In the genomic region with DNA sequence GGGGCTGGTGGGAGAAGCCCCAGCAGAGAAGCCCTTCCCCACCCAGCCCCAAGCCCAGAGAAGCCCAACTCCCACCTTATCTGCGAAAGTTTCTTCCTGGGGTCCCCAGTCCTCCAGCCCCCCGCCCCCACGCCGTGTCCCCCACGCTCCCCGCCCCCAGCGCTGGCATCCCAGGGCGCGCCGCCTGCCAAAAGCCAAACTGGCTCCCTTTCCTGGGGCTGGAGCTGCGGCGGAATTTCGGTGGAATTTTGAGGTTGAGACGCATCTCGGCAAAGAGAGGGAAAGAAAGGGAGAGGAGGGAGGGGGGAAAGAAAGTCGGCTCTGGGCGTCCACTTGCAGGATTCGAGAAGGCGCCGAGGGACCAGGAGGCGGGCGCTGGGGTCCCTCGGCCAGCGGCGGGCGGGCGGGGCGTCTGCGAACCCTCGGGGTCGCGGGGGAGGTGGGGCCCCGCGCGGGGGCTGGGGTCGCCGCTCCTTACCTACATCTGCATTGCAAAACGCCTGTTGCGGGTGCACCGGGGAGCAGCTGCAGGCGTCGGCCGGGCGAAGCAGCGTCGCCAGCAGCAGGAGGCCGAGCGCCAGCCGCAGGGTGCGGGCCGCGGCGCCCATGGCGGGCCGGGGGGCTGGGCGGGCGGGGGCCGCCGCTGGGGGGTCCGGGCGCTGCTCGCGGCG, we compare ENCODE assay signal across 8 cellular contexts. TPM values are rescaled to one million over a fixed set of nuclear protein-coding genes. Genes with fewer than 3 reads are reported as not detected.
DNase-seq lines count a peak whose midpoint lies in the region; ATAC-seq and TF ChIP-seq lines count a peak whose summit lies in the region.

No MANE protein-coding gene starts in this region.

- TF ChIP-seq POLR2A in sigmoid colon (IDR thresholded peaks at IDR 0.05): no peak

- H3K4me3 ChIP-seq in sigmoid colon: peak overlapping the region; percentile 60 to 93 (median 80)

- no peak overlapping the region for H3K27ac Mint-ChIP-seq in WTC11

- no peaks in the 10 kb centered on the region for H3K36me3 Mint-ChIP-seq in WTC11

- H3K27ac ChIP-seq in sigmoid colon: peak overlapping the region; percentile 97 to 100 (median 99)

- H3K4me1 Mint-ChIP-seq in WTC11: peaks cover 28% of the 10 kb centered on the region

- H3K36me3 ChIP-seq in sigmoid colon: no peaks in the 10 kb centered on the region

- no peak for TF ChIP-seq EP300 in sigmoid colon (IDR thresholded peaks at IDR 0.05)

- peaks cover 3% of the 10 kb centered on the region for H3K27me3 Mint-ChIP-seq in WTC11 (ENCODE audit: low read depth)

- CTCF ChIA-PET in WTC11 (lab: Charles Lee): interaction anchor here (0.6 to 1.5 kb wide), 4 partner anchors 18 to 72 kb away, joined by 3 to 8 read pairs (median 4); no protein-coding TSS in a partner anchor

- H3K9me3 Mint-ChIP-seq in WTC11: no peaks in the 10 kb centered on the region

- 1% methylated on average over 64 of the region's 64 CpGs for WGBS in sigmoid colon, 2 donors

- H3K4me1 ChIP-seq in sigmoid colon: peaks cover 0 to 56% (median 51%) of the 10 kb centered on the region in 4 donors

- POLR2A ChIA-PET in WTC11 (lab: Charles Lee): no interaction called here

- peak; percentile 45 for DNase-seq in NCI-H345 (lab: John Stamatoyannopoulos, UW)
- no peak for DNase-seq in NCI-H345 treated with DMSO at 0.1 percent for 48 hours (lab: John Stamatoyannopoulos, UW; ENCODE audit: unreplicated experiment)
- DNase-seq in WTC11 (ENCODE audit: low spot score): peak; percentile 58
- DNase-seq in left cardiac atrium: peak; percentile 48
- DNase-seq in sigmoid colon: no peak
- DNase-seq in activated CD8-positive, alpha-beta memory T cell treated with anti-CD3 and anti-CD28 coated beads, Interleukin-2, amount 50 U/mL, for 4 hours: no peak
- no peak for DNase-seq in activated effector memory CD4-positive, alpha-beta T cell treated with Interleukin-2 at 50 U/mL for 16 hours

- H3K27me3 ChIP-seq in sigmoid colon: no peaks in the 10 kb centered on the region

- peak overlapping the region; percentile 73 for H3K4me3 Mint-ChIP-seq in WTC11

- no peaks in the 10 kb centered on the region for H3K9me3 ChIP-seq in sigmoid colon

- ATAC-seq in WTC11: peak; percentile 6
- peak in 1 of 2 donors; percentile 6 for ATAC-seq in left cardiac atrium
- ATAC-seq in GM21576 (IDR thresholded peaks at IDR 0.05; ENCODE audit: unreplicated experiment): no peak

- intact Hi-C loops in left cardiac atrium (cut with DNase I) (loop anchor here in 1 of 2 donors (5.0 kb wide), 1 partner anchor 42 kb away; no protein-coding TSS in a partner anchor), sigmoid colon (cut with DNase I) (loop anchor here (5.0 kb wide), 1 partner anchor 57 kb away; no protein-coding TSS in a partner anchor)

- TF ChIP-seq CTCF in WTC11 (IDR thresholded peaks at IDR 0.05) (no peak), sigmoid colon (IDR thresholded peaks at IDR 0.05) (no peak)

TF ChIP-seq in WTC11, 78 proteins besides CTCF, POLR2A, EP300 and RAD21:
- TF ChIP-seq USF2 (CRISPR knock-in tag; IDR thresholded peaks at IDR 0.05) (no peak), GABPB1 (CRISPR knock-in tag; IDR thresholded peaks at IDR 0.05) (no peak), GRHL2 (CRISPR knock-in tag; IDR thresholded peaks at IDR 0.05; ENCODE audit: insufficient replicate concordance, severe bottlenecking) (no peak), NR3C1 (CRISPR knock-in tag; conservative IDR thresholded peaks at IDR 0.05; ENCODE audit: low read depth) (no peak), KAT7 (CRISPR knock-in tag; IDR thresholded peaks at IDR 0.05; ENCODE audit: borderline replicate concordance) (no peak), GTF2I (CRISPR knock-in tag; conservative IDR thresholded peaks at IDR 0.05) (no peak), MYBL2 (CRISPR knock-in tag; IDR thresholded peaks at IDR 0.05) (no peak), E2F1 (CRISPR knock-in tag; IDR thresholded peaks at IDR 0.05) (no peak)
- TF ChIP-seq, protein P1, sequence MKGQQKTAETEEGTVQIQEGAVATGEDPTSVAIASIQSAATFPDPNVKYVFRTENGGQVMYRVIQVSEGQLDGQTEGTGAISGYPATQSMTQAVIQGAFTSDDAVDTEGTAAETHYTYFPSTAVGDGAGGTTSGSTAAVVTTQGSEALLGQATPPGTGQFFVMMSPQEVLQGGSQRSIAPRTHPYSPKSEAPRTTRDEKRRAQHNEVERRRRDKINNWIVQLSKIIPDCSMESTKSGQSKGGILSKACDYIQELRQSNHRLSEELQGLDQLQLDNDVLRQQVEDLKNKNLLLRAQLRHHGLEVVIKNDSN (CRISPR knock-in tag; IDR thresholded peaks at IDR 0.05): no peak
- TF ChIP-seq, protein P2, sequence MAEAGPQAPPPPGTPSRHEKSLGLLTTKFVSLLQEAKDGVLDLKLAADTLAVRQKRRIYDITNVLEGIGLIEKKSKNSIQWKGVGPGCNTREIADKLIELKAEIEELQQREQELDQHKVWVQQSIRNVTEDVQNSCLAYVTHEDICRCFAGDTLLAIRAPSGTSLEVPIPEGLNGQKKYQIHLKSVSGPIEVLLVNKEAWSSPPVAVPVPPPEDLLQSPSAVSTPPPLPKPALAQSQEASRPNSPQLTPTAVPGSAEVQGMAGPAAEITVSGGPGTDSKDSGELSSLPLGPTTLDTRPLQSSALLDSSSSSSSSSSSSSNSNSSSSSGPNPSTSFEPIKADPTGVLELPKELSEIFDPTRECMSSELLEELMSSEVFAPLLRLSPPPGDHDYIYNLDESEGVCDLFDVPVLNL (CRISPR knock-in tag; IDR thresholded peaks at IDR 0.05; ENCODE audit: borderline replicate concordance, low read depth): no peak
- TF ChIP-seq, protein P3, sequence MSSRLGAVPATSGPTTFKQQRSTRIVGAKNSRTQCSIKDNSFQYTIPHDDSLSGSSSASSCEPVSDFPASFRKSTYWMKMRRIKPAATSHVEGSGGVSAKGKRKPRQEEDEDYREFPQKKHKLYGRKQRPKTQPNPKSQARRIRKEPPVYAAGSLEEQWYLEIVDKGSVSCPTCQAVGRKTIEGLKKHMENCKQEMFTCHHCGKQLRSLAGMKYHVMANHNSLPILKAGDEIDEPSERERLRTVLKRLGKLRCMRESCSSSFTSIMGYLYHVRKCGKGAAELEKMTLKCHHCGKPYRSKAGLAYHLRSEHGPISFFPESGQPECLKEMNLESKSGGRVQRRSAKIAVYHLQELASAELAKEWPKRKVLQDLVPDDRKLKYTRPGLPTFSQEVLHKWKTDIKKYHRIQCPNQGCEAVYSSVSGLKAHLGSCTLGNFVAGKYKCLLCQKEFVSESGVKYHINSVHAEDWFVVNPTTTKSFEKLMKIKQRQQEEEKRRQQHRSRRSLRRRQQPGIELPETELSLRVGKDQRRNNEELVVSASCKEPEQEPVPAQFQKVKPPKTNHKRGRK (CRISPR knock-in tag; IDR thresholded peaks at IDR 0.05; ENCODE audit: borderline replicate concordance): no peak
- TF ChIP-seq, protein P4, sequence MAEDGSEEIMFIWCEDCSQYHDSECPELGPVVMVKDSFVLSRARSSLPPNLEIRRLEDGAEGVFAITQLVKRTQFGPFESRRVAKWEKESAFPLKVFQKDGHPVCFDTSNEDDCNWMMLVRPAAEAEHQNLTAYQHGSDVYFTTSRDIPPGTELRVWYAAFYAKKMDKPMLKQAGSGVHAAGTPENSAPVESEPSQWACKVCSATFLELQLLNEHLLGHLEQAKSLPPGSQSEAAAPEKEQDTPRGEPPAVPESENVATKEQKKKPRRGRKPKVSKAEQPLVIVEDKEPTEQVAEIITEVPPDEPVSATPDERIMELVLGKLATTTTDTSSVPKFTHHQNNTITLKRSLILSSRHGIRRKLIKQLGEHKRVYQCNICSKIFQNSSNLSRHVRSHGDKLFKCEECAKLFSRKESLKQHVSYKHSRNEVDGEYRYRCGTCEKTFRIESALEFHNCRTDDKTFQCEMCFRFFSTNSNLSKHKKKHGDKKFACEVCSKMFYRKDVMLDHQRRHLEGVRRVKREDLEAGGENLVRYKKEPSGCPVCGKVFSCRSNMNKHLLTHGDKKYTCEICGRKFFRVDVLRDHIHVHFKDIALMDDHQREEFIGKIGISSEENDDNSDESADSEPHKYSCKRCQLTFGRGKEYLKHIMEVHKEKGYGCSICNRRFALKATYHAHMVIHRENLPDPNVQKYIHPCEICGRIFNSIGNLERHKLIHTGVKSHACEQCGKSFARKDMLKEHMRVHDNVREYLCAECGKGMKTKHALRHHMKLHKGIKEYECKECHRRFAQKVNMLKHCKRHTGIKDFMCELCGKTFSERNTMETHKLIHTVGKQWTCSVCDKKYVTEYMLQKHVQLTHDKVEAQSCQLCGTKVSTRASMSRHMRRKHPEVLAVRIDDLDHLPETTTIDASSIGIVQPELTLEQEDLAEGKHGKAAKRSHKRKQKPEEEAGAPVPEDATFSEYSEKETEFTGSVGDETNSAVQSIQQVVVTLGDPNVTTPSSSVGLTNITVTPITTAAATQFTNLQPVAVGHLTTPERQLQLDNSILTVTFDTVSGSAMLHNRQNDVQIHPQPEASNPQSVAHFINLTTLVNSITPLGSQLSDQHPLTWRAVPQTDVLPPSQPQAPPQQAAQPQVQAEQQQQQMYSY (CRISPR knock-in tag; IDR thresholded peaks at IDR 0.05): no peak

RNA-seq across cellular contexts. Expression of gene TIMP2, which starts 0.6 kb away (rescaled TPM):
- total RNA-seq in WTC11 (2021): 36.9 to 39.3 TPM (median 37.1 TPM) in 3 replicates
- 100 to 1,000 TPM; 161 to 191 TPM for total RNA-seq in left cardiac atrium
- 100 to 1,000 TPM; 142 to 227 (median 151) TPM for total RNA-seq in sigmoid colon
- 10 to 100 TPM; 16.4 to 58.8 (median 47.4) TPM for polyA plus RNA-seq in sigmoid colon

RNA-seq across cellular contexts. Expression of gene CEP295NL, which starts 21.6 kb away (rescaled TPM):
- total RNA-seq in WTC11 (2021) (0.61 to 0.89 TPM (median 0.89 TPM) in 3 replicates), left cardiac atrium (1 to 10 TPM; 1.7 to 2.3 TPM), sigmoid colon (10 to 100 TPM in 1 of 4 donors, 1 to 10 TPM in 3; 1.3 to 13.8 (median 2.3) TPM)
- polyA plus RNA-seq in sigmoid colon: under 1 TPM in 1 of 3 donors, not detected in 2; 0.89 TPM

RNA-seq across cellular contexts. Expression of gene LGALS3BP, which starts 55.1 kb away (rescaled TPM):
- 57.9 to 88.6 TPM (median 86.9 TPM) in 3 replicates for total RNA-seq in WTC11 (2021)
- 100 to 1,000 TPM; 390 to 448 TPM for total RNA-seq in left cardiac atrium
- 100 to 1,000 TPM; 134 to 277 (median 186) TPM for total RNA-seq in sigmoid colon
- 100 to 1,000 TPM in 2 of 3 donors, 10 to 100 TPM in 1; 92.5 to 415 (median 138) TPM for polyA plus RNA-seq in sigmoid colon

Comparison
In these comparisons a context has a peak if more than half of its experiments do, and no peak if none do; other contexts are left out.
1. DNase-seq: peak in NCI-H345 (single experiment), WTC11 (single experiment) and left cardiac atrium (single experiment); none in NCI-H345 treated with DMSO at 0.1 percent for 48 hours (single experiment), sigmoid colon (single experiment), activated CD8-positive, alpha-beta memory T cell treated with anti-CD3 and anti-CD28 coated beads, Interleukin-2, amount 50 U/mL, for 4 hours (single experiment) and activated effector memory CD4-positive, alpha-beta T cell treated with Interleukin-2 at 50 U/mL for 16 hours (single experiment).